1 cellular context compared by ENCODE assay signal in genomic region chr17:33832295-33832694, GRCh38.
TF ChIP-seq lines count a peak whose summit lies in the region.

No MANE protein-coding gene starts in this region.

TF ChIP-seq in SK-N-SH treated with all-trans-retinoic acid at 6 μM for 48 hours, 23 proteins besides CTCF, POLR2A, EP300 and RAD21 (continued from another document):
- TF ChIP-seq PATZ1 (CRISPR knock-in tag; IDR thresholded peaks at IDR 0.05; ENCODE audit: borderline replicate concordance): no peak
- no peak for TF ChIP-seq TOX (CRISPR knock-in tag; IDR thresholded peaks at IDR 0.05; ENCODE audit: borderline replicate concordance)
- TF ChIP-seq RARB (CRISPR knock-in tag; IDR thresholded peaks at IDR 0.05): no peak
- no peak for TF ChIP-seq OSR1 (CRISPR knock-in tag; IDR thresholded peaks at IDR 0.05)
- TF ChIP-seq, protein P1, sequence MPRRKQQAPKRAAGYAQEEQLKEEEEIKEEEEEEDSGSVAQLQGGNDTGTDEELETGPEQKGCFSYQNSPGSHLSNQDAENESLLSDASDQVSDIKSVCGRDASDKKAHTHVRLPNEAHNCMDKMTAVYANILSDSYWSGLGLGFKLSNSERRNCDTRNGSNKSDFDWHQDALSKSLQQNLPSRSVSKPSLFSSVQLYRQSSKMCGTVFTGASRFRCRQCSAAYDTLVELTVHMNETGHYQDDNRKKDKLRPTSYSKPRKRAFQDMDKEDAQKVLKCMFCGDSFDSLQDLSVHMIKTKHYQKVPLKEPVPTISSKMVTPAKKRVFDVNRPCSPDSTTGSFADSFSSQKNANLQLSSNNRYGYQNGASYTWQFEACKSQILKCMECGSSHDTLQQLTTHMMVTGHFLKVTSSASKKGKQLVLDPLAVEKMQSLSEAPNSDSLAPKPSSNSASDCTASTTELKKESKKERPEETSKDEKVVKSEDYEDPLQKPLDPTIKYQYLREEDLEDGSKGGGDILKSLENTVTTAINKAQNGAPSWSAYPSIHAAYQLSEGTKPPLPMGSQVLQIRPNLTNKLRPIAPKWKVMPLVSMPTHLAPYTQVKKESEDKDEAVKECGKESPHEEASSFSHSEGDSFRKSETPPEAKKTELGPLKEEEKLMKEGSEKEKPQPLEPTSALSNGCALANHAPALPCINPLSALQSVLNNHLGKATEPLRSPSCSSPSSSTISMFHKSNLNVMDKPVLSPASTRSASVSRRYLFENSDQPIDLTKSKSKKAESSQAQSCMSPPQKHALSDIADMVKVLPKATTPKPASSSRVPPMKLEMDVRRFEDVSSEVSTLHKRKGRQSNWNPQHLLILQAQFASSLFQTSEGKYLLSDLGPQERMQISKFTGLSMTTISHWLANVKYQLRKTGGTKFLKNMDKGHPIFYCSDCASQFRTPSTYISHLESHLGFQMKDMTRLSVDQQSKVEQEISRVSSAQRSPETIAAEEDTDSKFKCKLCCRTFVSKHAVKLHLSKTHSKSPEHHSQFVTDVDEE (CRISPR knock-in tag; IDR thresholded peaks at IDR 0.05): no peak
- no peak for TF ChIP-seq ESRRG (CRISPR knock-in tag; IDR thresholded peaks at IDR 0.05)
- TF ChIP-seq CSDC2 (CRISPR knock-in tag; IDR thresholded peaks at IDR 0.05): no peak
- TF ChIP-seq ARNTL (CRISPR knock-in tag; IDR thresholded peaks at IDR 0.05; ENCODE audit: borderline replicate concordance, low read depth): no peak
- no peak for TF ChIP-seq TCF4 (CRISPR knock-in tag; IDR thresholded peaks at IDR 0.05; ENCODE audit: borderline replicate concordance)
- TF ChIP-seq ZFP30 (CRISPR knock-in tag; IDR thresholded peaks at IDR 0.05): no peak
